Comparison of ENCODE assay signal across 14 cellular contexts in the genomic region with DNA sequence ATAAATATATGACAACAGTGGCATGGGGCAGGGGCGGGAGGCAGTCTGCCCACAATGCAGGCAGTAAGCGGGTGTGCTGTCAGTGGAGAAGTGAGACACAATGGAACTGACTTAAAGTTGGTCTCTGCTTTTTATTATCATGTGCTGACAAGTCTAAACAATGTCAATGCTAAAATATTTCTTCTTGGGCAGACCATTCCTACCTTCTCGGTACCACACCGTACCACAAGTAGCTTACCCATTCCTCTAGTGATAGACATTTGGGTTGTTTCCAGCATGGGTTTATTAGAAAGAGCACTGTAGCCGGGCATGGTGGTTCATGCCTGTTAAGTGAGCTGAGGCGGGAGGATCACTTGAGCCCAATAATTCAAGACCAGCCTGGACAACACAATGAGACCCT.
"Had no signal": no experiment of that assay in that cellular context is flagged by ENCODE, and none has a peak within 500 bp of the region (broad histone marks: within the 10 kb centered on the region; RNA-seq: fewer than 3 reads in every experiment).

No MANE protein-coding gene starts in this region.

- H3K4me3 ChIP-seq: gastroesophageal sphincter, heart right ventricle, pancreas had no signal

- H3K27ac ChIP-seq: gastroesophageal sphincter, pancreas had no signal

- DNase-seq: activated CD4-positive, alpha-beta T cell treated with anti-CD3 and anti-CD28 coated beads, Interleukin-2, amount 50 U/mL, for 1 hour; activated T-cell treated with anti-CD3 and anti-CD28 coated beads, Interleukin-2, amount 50 U/mL, for 24 hours; amniotic stem cell; effector memory CD8-positive, alpha-beta T cell; heart right ventricle; left colon; naive thymus-derived CD4-positive, alpha-beta T cell; pancreas; stimulated activated CD4-positive, alpha-beta T cell treated with anti-CD3 and anti-CD28 coated beads, Interleukin-2, amount 100 ng/mL, for 48 hours; stimulated activated naive CD4-positive, alpha-beta T cell treated with Interleukin-2 at 50 U/mL for 16 hours; trophoblast cell had no signal

- H3K27me3 ChIP-seq: gastroesophageal sphincter, heart right ventricle, pancreas had no signal

- H3K4me1 ChIP-seq: pancreas had no signal

- H3K27ac Mint-ChIP-seq: activated naive CD8-positive, alpha-beta T cell; T-helper 2 cell treated with Interferon-gamma antibody and Interleukin-4, amounts not matched to agents 5 μg/mL and 100 μg/mL, for 36 hours had no signal

- H3K9me3 ChIP-seq: gastroesophageal sphincter, heart right ventricle, pancreas had no signal

- H3K4me3 Mint-ChIP-seq: activated naive CD8-positive, alpha-beta T cell; activated T-cell treated with anti-CD3 and anti-CD28 coated beads, Interleukin-2, amount 50 U/mL, for 24 hours; effector memory CD8-positive, alpha-beta T cell; naive thymus-derived CD4-positive, alpha-beta T cell; T-helper 2 cell treated with Interferon-gamma antibody and Interleukin-4, amounts not matched to agents 5 μg/mL and 100 μg/mL, for 36 hours had no signal

- H3K9me3 Mint-ChIP-seq: activated T-cell treated with anti-CD3 and anti-CD28 coated beads, Interleukin-2, amount 50 U/mL, for 24 hours; effector memory CD8-positive, alpha-beta T cell; naive thymus-derived CD4-positive, alpha-beta T cell; T-helper 2 cell treated with Interferon-gamma antibody and Interleukin-4, amounts not matched to agents 5 μg/mL and 100 μg/mL, for 36 hours had no signal

- ATAC-seq: effector memory CD8-positive, alpha-beta T cell; gastroesophageal sphincter; heart right ventricle; left colon; naive thymus-derived CD4-positive, alpha-beta T cell; pancreas had no signal

- H3K36me3 Mint-ChIP-seq: activated naive CD8-positive, alpha-beta T cell had no signal
